ENCODE assay signal across 8 cellular contexts in the genomic region with DNA sequence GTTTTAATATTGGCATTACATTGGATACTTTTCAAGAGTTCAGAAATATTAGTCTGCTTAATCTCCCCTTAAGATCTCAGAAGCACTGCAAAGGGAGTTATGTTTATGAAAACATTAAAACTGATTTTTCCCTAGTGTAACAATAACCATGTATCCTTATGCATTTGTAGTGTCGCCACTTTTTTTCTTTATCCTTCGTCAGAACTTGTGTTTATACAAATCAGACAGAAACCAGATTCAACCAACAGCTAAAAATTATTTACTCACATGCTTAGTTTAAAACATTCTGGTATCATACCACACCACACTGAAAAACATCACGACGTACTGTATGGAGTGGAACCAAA. TPM values are rescaled to one million over a fixed set of nuclear protein-coding genes. Genes with fewer than 3 reads are reported as not detected.
DNase-seq lines count a peak whose midpoint lies in the region; ATAC-seq, FAIRE-seq and TF ChIP-seq lines count a peak whose summit lies in the region.

No MANE protein-coding gene starts in this region.

- peaks cover 58% of the 10 kb centered on the region for H3K4me1 ChIP-seq in A549
- peaks cover 32% of the 10 kb centered on the region for H3K4me1 ChIP-seq in HUES48 (ENCODE audit: control insufficient read depth, insufficient read depth, low read length)
- peaks cover 17% of the 10 kb centered on the region for H3K4me1 ChIP-seq in mammary epithelial cell (ENCODE audit: insufficient read depth, low read length)
- peaks cover 72% of the 10 kb centered on the region for H3K4me1 ChIP-seq in muscle layer of colon (ENCODE audit: insufficient read depth, low read length)

- no peak for TF ChIP-seq RAD21 in A549 (conservative IDR thresholded peaks at IDR 0.05 in 1 of 2, IDR thresholded peaks at IDR 0.05 in 1 of 2)

- in situ Hi-C loops in mammary epithelial cell (cut with MboI; ENCODE audit: low sequenced_read_pairs in 2 of 2) = no loop called here

- intact Hi-C loops in mammary epithelial cell (cut with micrococcal nuclease) = loop anchor here (10.0 kb wide), 1 partner anchor 380 kb away; a partner anchor contains a TSS

- TSS peak; percentile 42 for BruUV-seq in mammary epithelial cell (replicated peaks; lab: Mats Ljungman, UMichigan)

- H3K9ac ChIP-seq in HUES48 (ENCODE audit: low read depth, low read length) (no peak overlapping the region), mammary epithelial cell (ENCODE audit: insufficient read depth, low read length) (peak overlapping the region; percentile 87), muscle layer of colon (ENCODE audit: low read length) (peak overlapping the region; percentile 66)

- no peak for TF ChIP-seq CTCF in A549 (IDR thresholded peaks at IDR 0.05)
- TF ChIP-seq CTCF in mammary epithelial cell (conservative IDR thresholded peaks at IDR 0.05 in 1 of 2, IDR thresholded peaks at IDR 0.05 in 1 of 2; ENCODE audit: extremely low read depth in 1 of 2, insufficient read depth in 1 of 2, low read depth in 1 of 2, low read length in 2 of 2) = no peak

- peaks cover 59% of the 10 kb centered on the region for H3K79me2 ChIP-seq in mammary epithelial cell (ENCODE audit: insufficient read depth, low read length)

- POLR2A ChIA-PET in A549 (lab: Yijun Ruan, JAX) (interaction anchor here (2.0 kb wide), 1 partner anchor 45 kb away, joined by 7 read pairs; no protein-coding TSS in a partner anchor), HEK293T (lab: Yijun Ruan, JAX) (interaction anchor here (1.1 to 5.0 kb wide), 10 partner anchors 7 to 101 kb away, joined by 3 to 27 read pairs (median 12); a partner anchor contains a TSS)

- no peaks in the 10 kb centered on the region for H3K9me3 ChIP-seq in A549
- H3K9me3 ChIP-seq in HUES48 (ENCODE audit: control insufficient read depth, insufficient read depth, low read length) = no peaks in the 10 kb centered on the region
- H3K9me3 ChIP-seq in mammary epithelial cell (replicated peaks; ENCODE audit: insufficient read depth, low read length) = no peaks in the 10 kb centered on the region
- no peaks in the 10 kb centered on the region for H3K9me3 ChIP-seq in muscle layer of colon (ENCODE audit: low read length)

- no peak for TF ChIP-seq POLR2A in A549 (IDR thresholded peaks at IDR 0.05; ENCODE audit: low read length)

- dilution Hi-C loops in mammary epithelial cell (cut with HindIII; ENCODE audit: low sequenced_read_pairs) = no loop called here

- no peak for TF ChIP-seq EP300 in A549 (IDR thresholded peaks at IDR 0.05)

- ATAC-seq in A549 (no peak), GM19395 (IDR thresholded peaks at IDR 0.05; ENCODE audit: unreplicated experiment) (no peak)

- H2AFZ ChIP-seq in mammary epithelial cell (ENCODE audit: low read depth, low read length) = peak overlapping the region; percentile 90

- no peaks in the 10 kb centered on the region for H4K20me1 ChIP-seq in mammary epithelial cell (ENCODE audit: insufficient read depth, low read length)

- H3K27ac ChIP-seq in A549 (peak overlapping the region; percentile 98 to 99), HUES48 (ENCODE audit: low read depth, low read length) (peak overlapping the region; percentile 57), mammary epithelial cell (ENCODE audit: insufficient read depth, low read depth, low read length) (peak overlapping the region; percentile 63), muscle layer of colon (ENCODE audit: low read depth, low read length) (peak overlapping the region; percentile 93)

- 11% methylated on average over 4 of the region's 4 CpGs for WGBS in A549 (ENCODE audit: missing lambda C conversion rate)
- WGBS in mammary epithelial cell (ENCODE audit: low coverage, missing lambda C conversion rate) = 2% methylated on average over 4 of the region's 4 CpGs

- H3K4me3 ChIP-seq in A549 (peak overlapping the region; percentile 88), HUES48 (ENCODE audit: low read depth, low read length) (peak overlapping the region; percentile 72), mammary epithelial cell (replicated peaks in 1 of 3; ENCODE audit: insufficient read depth in 1 of 3, low read depth in 2 of 3, low read length in 3 of 3) (peak overlapping the region; percentile 77 to 91 (median 90)), muscle layer of colon (ENCODE audit: low read depth in 1 of 2, low read length in 2 of 2) (peak overlapping the region; percentile 82 to 98)

- DNase-seq in A549 (ENCODE audit: low read depth in 1 of 2, low spot score in 1 of 2) (no peak), mammary epithelial cell (no peak), HEK293T (ENCODE audit: extremely low spot score) (no peak), amniotic stem cell (lab: John Stamatoyannopoulos, UW) (no peak)
- no peak for DNase-seq in stimulated activated CD4-positive, alpha-beta T cell treated with anti-CD3 and anti-CD28 coated beads, Interleukin-4, amount 100 ng/mL, for 1 hour

- CTCF ChIA-PET in A549 (lab: Yijun Ruan, JAX) (interaction anchor here (0.7 to 1.4 kb wide), 2 partner anchors 28 to 49 kb away, joined by 3 read pairs; no protein-coding TSS in a partner anchor), mammary epithelial cell (lab: Charles Lee; ENCODE audit: low non-redundant PET) (no interaction called here), HEK293T (lab: Yijun Ruan, JAX) (interaction anchor here (1.4 kb wide), 1 partner anchor 57 kb away, joined by 4 read pairs; no protein-coding TSS in a partner anchor)

- no peaks in the 10 kb centered on the region for H3K36me3 ChIP-seq in HUES48 (ENCODE audit: control insufficient read depth, insufficient read depth, low read length)
- no peaks in the 10 kb centered on the region for H3K36me3 ChIP-seq in mammary epithelial cell (ENCODE audit: insufficient read depth, low read length)
- H3K36me3 ChIP-seq in muscle layer of colon (ENCODE audit: insufficient read depth, low read length) = no peaks in the 10 kb centered on the region

- H3K27me3 ChIP-seq in HUES48 (ENCODE audit: control insufficient read depth, insufficient read depth, low read length) = peaks cover 74% of the 10 kb centered on the region
- H3K27me3 ChIP-seq in mammary epithelial cell (ENCODE audit: insufficient read depth, low read length) = peaks cover 5% of the 10 kb centered on the region
- H3K27me3 ChIP-seq in muscle layer of colon (ENCODE audit: control insufficient read depth in 1 of 2, insufficient read depth in 2 of 2, low read length in 2 of 2) = no peaks in the 10 kb centered on the region

- no peak for FAIRE-seq in A549 (lab: Jason Lieb, UNC)

- H3K4me2 ChIP-seq in A549 = peak overlapping the region; percentile 84
- peak overlapping the region; percentile 97 for H3K4me2 ChIP-seq in mammary epithelial cell (ENCODE audit: insufficient read depth, low read depth, low read length)

TF ChIP-seq in HEK293T, 16 proteins besides CTCF, POLR2A, EP300 and RAD21:
- TF ChIP-seq L3MBTL2 (conservative IDR thresholded peaks at IDR 0.05) = no peak
- TF ChIP-seq TARDBP (IDR thresholded peaks at IDR 0.05) = no peak
- TF ChIP-seq, protein P1, sequence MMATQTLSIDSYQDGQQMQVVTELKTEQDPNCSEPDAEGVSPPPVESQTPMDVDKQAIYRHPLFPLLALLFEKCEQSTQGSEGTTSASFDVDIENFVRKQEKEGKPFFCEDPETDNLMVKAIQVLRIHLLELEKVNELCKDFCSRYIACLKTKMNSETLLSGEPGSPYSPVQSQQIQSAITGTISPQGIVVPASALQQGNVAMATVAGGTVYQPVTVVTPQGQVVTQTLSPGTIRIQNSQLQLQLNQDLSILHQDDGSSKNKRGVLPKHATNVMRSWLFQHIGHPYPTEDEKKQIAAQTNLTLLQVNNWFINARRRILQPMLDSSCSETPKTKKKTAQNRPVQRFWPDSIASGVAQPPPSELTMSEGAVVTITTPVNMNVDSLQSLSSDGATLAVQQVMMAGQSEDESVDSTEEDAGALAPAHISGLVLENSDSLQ (IDR thresholded peaks at IDR 0.05) = no peak
- TF ChIP-seq ZNF384 (IDR thresholded peaks at IDR 0.05) = no peak
- TF ChIP-seq NFRKB (IDR thresholded peaks at IDR 0.05) = no peak
- no peak for TF ChIP-seq HDGF (IDR thresholded peaks at IDR 0.05; ENCODE audit: borderline replicate concordance)
- TF ChIP-seq ELF4 (IDR thresholded peaks at IDR 0.05) = no peak
- no peak for TF ChIP-seq ARNT (IDR thresholded peaks at IDR 0.05)
- no peak for TF ChIP-seq FOXM1 (IDR thresholded peaks at IDR 0.05; ENCODE audit: borderline replicate concordance)
- TF ChIP-seq FOXA1 (IDR thresholded peaks at IDR 0.05) = no peak
- TF ChIP-seq CTBP1 (IDR thresholded peaks at IDR 0.05; ENCODE audit: borderline replicate concordance) = no peak

RNA-seq across cellular contexts. Expression of a gene that starts 1.3 kb away (rescaled TPM):
- polyA plus RNA-seq in A549 (2011; rRNA removed) (30.6 and 41.3 TPM in 2 replicates), A549 (2017; fragmentation: RNase III; extraction: RNeasy Plus Mini Kit Qiagen cat#74134 plus additional on column Dnase treatment) (39.1 to 43.4 TPM (median 39.3 TPM) in 3 replicates), mammary epithelial cell (12.1 TPM)
- polyA plus RNA-seq in A549 (2012; cell fraction: cytosol; rRNA removed) = 9.1 and 12.1 TPM in 2 replicates
- 5.3 and 12.2 TPM in 2 replicates for polyA plus RNA-seq in A549 (2012; cell fraction: nucleus; rRNA removed)
- 41.5 and 42.8 TPM in 2 replicates for polyA minus RNA-seq in A549 (2011; rRNA and poly(A)+ RNA removed)
- total RNA-seq in mammary epithelial cell = 10 to 100 TPM; 43.6 to 72.2 TPM
- 70.5 TPM for polyA minus RNA-seq in mammary epithelial cell
